In genomic region chr20:63501818-63502670, GRCh38 we compare ENCODE assay signal across 8 cellular contexts. TPM values are rescaled to one million over a fixed set of nuclear protein-coding genes. Genes with fewer than 3 reads are reported as not detected.
A peak's percentile ranks its signal among the peaks of the same experiment; 100 is the strongest.
DNase-seq lines count a peak whose midpoint lies in the region; ATAC-seq and TF ChIP-seq lines count a peak whose summit lies in the region.
"Had no signal": no experiment of that assay in that cellular context is flagged by ENCODE, and none has a peak within 500 bp of the region (broad histone marks: within the 10 kb centered on the region; RNA-seq: fewer than 3 reads in every experiment).

No MANE protein-coding gene starts in this region.

- H3K27me3 Mint-ChIP-seq in CD14-positive monocyte (ENCODE audit: low read depth in 3 of 3) = peaks cover 39 to 64% (median 41%) of the 10 kb centered on the region in 3 donors

- H3K4me3 Mint-ChIP-seq in CD14-positive monocyte = no peak overlapping the region

- intact Hi-C loops in CD14-positive monocyte (cut with micrococcal nuclease) = no loop called here

- H3K4me1 Mint-ChIP-seq in CD14-positive monocyte = no peaks in the 10 kb centered on the region

- ATAC-seq in foreskin keratinocyte = peak; percentile 24

- H3K79me2 ChIP-seq in KMS-11 (ENCODE audit: insufficient read depth, low read depth) = no peaks in the 10 kb centered on the region

- H3K4me1 ChIP-seq in KMS-11 (ENCODE audit: low read depth, poor library complexity, severe bottlenecking) (peaks cover 3% of the 10 kb centered on the region), foreskin keratinocyte (no peaks in the 10 kb centered on the region)

- no peak overlapping the region for H2AFZ ChIP-seq in KMS-11 (ENCODE audit: low read depth)

- H3K36me3 Mint-ChIP-seq in CD14-positive monocyte = no peaks in the 10 kb centered on the region

- no peak overlapping the region for H3K9ac ChIP-seq in KMS-11

- no peaks in the 10 kb centered on the region for H4K20me1 ChIP-seq in KMS-11 (ENCODE audit: insufficient read depth)

- no peak overlapping the region for H3K4me3 ChIP-seq in KMS-11 (IDR thresholded peaks at IDR 0.05; ENCODE audit: insufficient read depth, low read depth, low read length)

- DNase-seq in NCI-H510A treated with DMSO at 0.1 percent for 48 hours (lab: John Stamatoyannopoulos, UW) = peak; percentile 24
- no peak for DNase-seq in foreskin keratinocyte
- peak; percentile 71 for DNase-seq in retina
- DNase-seq in NK-92 treated with Interleukin-12 subunit alpha and Interleukin-12 subunit beta, amount 100 ng/mL, for 24 hours (lab: John Stamatoyannopoulos, UW) = no peak
- no peak for DNase-seq in activated CD8-positive, alpha-beta memory T cell treated with anti-CD3 and anti-CD28 coated beads for 24 hours
- no peak for DNase-seq in CD14-positive monocyte (ENCODE audit: low spot score)
- DNase-seq: stimulated activated CD4-positive, alpha-beta T cell treated with anti-CD3 and anti-CD28 coated beads, Interleukin-1b, Interleukin-23, amount 100 ng/mL, for 48 hours had no signal

- peaks cover 13 to 24% (median 20%) of the 10 kb centered on the region in 7 donors for H3K9me3 Mint-ChIP-seq in CD14-positive monocyte

- H3K4me2 ChIP-seq in KMS-11 = peak overlapping the region; percentile 21; the same call in 1 of the 2 replicates

- H3K27ac ChIP-seq in KMS-11 = no peak overlapping the region
- no peak overlapping the region for H3K27ac ChIP-seq in foreskin keratinocyte

- TF ChIP-seq CTCF in KMS-11 (conservative IDR thresholded peaks at IDR 0.05; ENCODE audit: low read depth, low read length) (no peak), foreskin keratinocyte (conservative IDR thresholded peaks at IDR 0.05) (no peak), CD14-positive monocyte (IDR thresholded peaks at IDR 0.05) (no peak)

- H3K36me3 ChIP-seq in KMS-11 (ENCODE audit: insufficient read depth) = no peaks in the 10 kb centered on the region

- H3K27me3 ChIP-seq in KMS-11 (ENCODE audit: insufficient read depth, low read depth) (peaks cover 82% of the 10 kb centered on the region), foreskin keratinocyte (peaks cover 73% of the 10 kb centered on the region)

- no peak overlapping the region for H3K27ac Mint-ChIP-seq in CD14-positive monocyte

RNA-seq across cellular contexts. Expression of gene EEF1A2, which starts 3.2 kb away (rescaled TPM):
- total RNA-seq in foreskin keratinocyte = 0.04 TPM in 1 of 2 replicates, not detected in the other
- polyA plus RNA-seq in foreskin keratinocyte = 0.08 and 0.09 TPM in 2 replicates
- polyA plus RNA-seq in CD14-positive monocyte = not detected

RNA-seq across cellular contexts. Expression of gene PPDPF, which starts 18.5 kb away (rescaled TPM):
- 181 and 190 TPM in 2 replicates for total RNA-seq in foreskin keratinocyte
- polyA plus RNA-seq in foreskin keratinocyte (575 and 701 TPM in 2 replicates), CD14-positive monocyte (10 to 100 TPM; 13.4 to 26.1 TPM)

RNA-seq across cellular contexts. Expression of gene KCNQ2, which starts 29.6 kb away (rescaled TPM):
- total RNA-seq in foreskin keratinocyte = not detected in 2 replicates
- polyA plus RNA-seq in foreskin keratinocyte (not detected in 2 replicates), CD14-positive monocyte (not detected)

RNA-seq across cellular contexts. Expression of gene PTK6, which starts 35.1 kb away (rescaled TPM):
- total RNA-seq in foreskin keratinocyte = 15.7 and 21.8 TPM in 2 replicates
- polyA plus RNA-seq in foreskin keratinocyte = 15.2 and 22.0 TPM in 2 replicates
- 1 to 10 TPM in 1 of 2 donors, under 1 TPM in 1; 0.66 to 1.5 TPM for polyA plus RNA-seq in CD14-positive monocyte

RNA-seq across cellular contexts. Expression of gene SRMS, which starts 45.5 kb away (rescaled TPM):
- total RNA-seq in foreskin keratinocyte = 0.11 and 0.17 TPM in 2 replicates
- polyA plus RNA-seq in foreskin keratinocyte (0.04 and 0.09 TPM in 2 replicates), CD14-positive monocyte (not detected)

Comparison
In these comparisons a context has a peak if more than half of its experiments do, and no peak if none do; other contexts are left out.
1. DNase-seq: peak in NCI-H510A treated with DMSO at 0.1 percent for 48 hours (single experiment) and retina (single experiment); none in foreskin keratinocyte (0 of 2), NK-92 treated with Interleukin-12 subunit alpha and Interleukin-12 subunit beta, amount 100 ng/mL, for 24 hours (single experiment), activated CD8-positive, alpha-beta memory T cell treated with anti-CD3 and anti-CD28 coated beads for 24 hours (single experiment) and CD14-positive monocyte (single experiment).
2. RNA of gene PPDPF, which starts 18.5 kb away (polyA plus RNA-seq): 575 to 701 TPM in foreskin keratinocyte; 13.4 to 26.1 TPM in CD14-positive monocyte; every median in the first group is over 10 times any median in the second.